Comparison of ENCODE assay signal across 24 cellular contexts in genomic region chr15:48532938-48533337, GRCh38.
"Had no signal": no experiment of that assay in that cellular context is flagged by ENCODE, and none has a peak within 500 bp of the region (broad histone marks: within the 10 kb centered on the region; RNA-seq: fewer than 3 reads in every experiment).

No MANE protein-coding gene starts in this region.

- H3K27ac ChIP-seq: RWPE1, SJCRH30 had no signal

- H3K27me3 Mint-ChIP-seq: activated naive CD8-positive, alpha-beta T cell treated with anti-CD3 and anti-CD28 coated beads, Interleukin-2, amount 10 ng/mL, durations not matched to agents 7 days and 5 days had no signal

- H3K9me3 ChIP-seq: SJCRH30 had no signal

- ATAC-seq: activated CD8-positive, alpha-beta T cell treated with anti-CD3 and anti-CD28 coated beads, Interleukin-2, amount 10 ng/mL, durations not matched to agents 7 days and 5 days; Panc1; T-helper 17 cell; WTC11 had no signal

- H3K27ac Mint-ChIP-seq: activated CD8-positive, alpha-beta T cell treated with anti-CD3 and anti-CD28 coated beads, Interleukin-2, amount 10 ng/mL, durations not matched to agents 7 days and 5 days; activated naive CD8-positive, alpha-beta T cell treated with anti-CD3 and anti-CD28 coated beads, Interleukin-2, amount 10 ng/mL, durations not matched to agents 7 days and 5 days; T-helper 17 cell; WTC11 had no signal

- H3K36me3 Mint-ChIP-seq: activated naive CD8-positive, alpha-beta T cell treated with anti-CD3 and anti-CD28 coated beads, Interleukin-2, amount 10 ng/mL, durations not matched to agents 7 days and 5 days; WTC11 had no signal

- H3K4me3 ChIP-seq: SJCRH30 had no signal

- H3K4me3 Mint-ChIP-seq: activated CD8-positive, alpha-beta T cell treated with anti-CD3 and anti-CD28 coated beads, Interleukin-2, amount 10 ng/mL, durations not matched to agents 7 days and 5 days; activated naive CD8-positive, alpha-beta T cell treated with anti-CD3 and anti-CD28 coated beads, Interleukin-2, amount 10 ng/mL, durations not matched to agents 7 days and 5 days; T-helper 17 cell; WTC11 had no signal

- H3K27me3 ChIP-seq: SJCRH30 had no signal

- H3K36me3 ChIP-seq: SJCRH30 had no signal

- H3K4me1 ChIP-seq: SJCRH30 had no signal

- H3K9me3 Mint-ChIP-seq: activated naive CD8-positive, alpha-beta T cell treated with anti-CD3 and anti-CD28 coated beads, Interleukin-2, amount 10 ng/mL, durations not matched to agents 7 days and 5 days; WTC11 had no signal

- DNase-seq: activated CD4-positive, alpha-beta T cell treated with anti-CD3 and anti-CD28 coated beads for 48 hours; activated CD4-positive, alpha-beta T cell treated with anti-CD3 and anti-CD28 coated beads, Interleukin-2, amount 50 U/mL, for 4 hours; activated CD4-positive, CD25-positive, alpha-beta regulatory T cell treated with anti-CD3 and anti-CD28 coated beads, Interleukin-2, amount 50 U/mL, for 72 hours; activated CD8-positive, alpha-beta memory T cell treated with anti-CD3 and anti-CD28 coated beads, Interleukin-2, amount 50 U/mL, for 48 hours; activated CD8-positive, alpha-beta T cell treated with anti-CD3 and anti-CD28 coated beads, Interleukin-2, amount 10 ng/mL, durations not matched to agents 7 days and 5 days; activated naive CD4-positive, alpha-beta T cell treated with anti-CD3 and anti-CD28 coated beads, Interleukin-2, amount 50 U/mL, for 16 hours; activated naive CD8-positive, alpha-beta T cell treated with anti-CD3 and anti-CD28 coated beads, Interleukin-2, amount 10 ng/mL, durations not matched to agents 7 days and 5 days; activated T-cell treated with anti-CD3 and anti-CD28 coated beads, Interleukin-2, amount 50 U/mL, for 1 hour; aorta; KG1; NCI-H1048; NCI-H1930; NCI-H345; NCI-H510A; NCI-H526 treated with DMSO at 0.1 percent for 48 hours; NK-92 treated with Interleukin-12 subunit alpha and Interleukin-12 subunit beta, amount 100 ng/mL, for 24 hours; OCI-M1; Right ventricle myocardium superior; SJCRH30; T-helper 17 cell; T-helper 9 cell had no signal

- H3K4me1 Mint-ChIP-seq: activated naive CD8-positive, alpha-beta T cell treated with anti-CD3 and anti-CD28 coated beads, Interleukin-2, amount 10 ng/mL, durations not matched to agents 7 days and 5 days; T-helper 17 cell; WTC11 had no signal
